ENCODE assay signal across 7 cellular contexts in the genomic region with DNA sequence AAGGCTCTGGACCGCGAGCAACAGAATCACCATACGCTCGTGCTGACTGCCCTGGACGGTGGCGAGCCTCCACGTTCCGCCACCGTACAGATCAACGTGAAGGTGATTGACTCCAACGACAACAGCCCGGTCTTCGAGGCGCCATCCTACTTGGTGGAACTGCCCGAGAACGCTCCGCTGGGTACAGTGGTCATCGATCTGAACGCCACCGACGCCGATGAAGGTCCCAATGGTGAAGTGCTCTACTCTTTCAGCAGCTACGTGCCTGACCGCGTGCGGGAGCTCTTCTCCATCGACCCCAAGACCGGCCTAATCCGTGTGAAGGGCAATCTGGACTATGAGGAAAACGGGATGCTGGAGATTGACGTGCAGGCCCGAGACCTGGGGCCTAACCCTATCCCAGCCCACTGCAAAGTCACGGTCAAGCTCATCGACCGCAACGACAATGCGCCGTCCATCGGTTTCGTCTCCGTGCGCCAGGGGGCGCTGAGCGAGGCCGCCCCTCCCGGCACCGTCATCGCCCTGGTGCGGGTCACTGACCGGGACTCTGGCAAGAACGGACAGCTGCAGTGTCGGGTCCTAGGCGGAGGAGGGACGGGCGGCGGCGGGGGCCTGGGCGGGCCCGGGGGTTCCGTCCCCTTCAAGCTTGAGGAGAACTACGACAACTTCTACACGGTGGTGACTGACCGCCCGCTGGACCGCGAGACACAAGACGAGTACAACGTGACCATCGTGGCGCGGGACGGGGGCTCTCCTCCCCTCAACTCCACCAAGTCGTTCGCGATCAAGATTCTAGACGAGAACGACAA. TPM values are rescaled to one million over a fixed set of nuclear protein-coding genes. Genes with fewer than 3 reads are reported as not detected.
A peak's percentile ranks its signal among the peaks of the same experiment; 100 is the strongest.
DNase-seq lines count a peak whose midpoint lies in the region; ATAC-seq and TF ChIP-seq lines count a peak whose summit lies in the region.

No MANE protein-coding gene starts in this region.

- H3F3A ChIP-seq in MM.1S (ENCODE audit: insufficient read depth, low read length), result no peaks in the 10 kb centered on the region

- H4K20me1 ChIP-seq in MM.1S (ENCODE audit: insufficient read depth, low read length), result no peaks in the 10 kb centered on the region

- DNase-seq in T-helper 17 cell, result no peak
- peak; percentile 41 for DNase-seq in lung (ENCODE audit: low spot score)
- peak; percentile 86 for DNase-seq in superior temporal gyrus (ENCODE audit: extremely low spot score)
- DNase-seq in NCI-H446 treated with DMSO at 0.1 percent for 48 hours (lab: John Stamatoyannopoulos, UW), result no peak
- no peak for DNase-seq in cerebellum (ENCODE audit: low spot score)
- DNase-seq in MM.1S, result no peak

- no peaks in the 10 kb centered on the region for H3K36me3 Mint-ChIP-seq in T-helper 17 cell (ENCODE audit: low read depth)

- H3K27ac Mint-ChIP-seq in T-helper 17 cell, result no peak overlapping the region

- H3K9ac ChIP-seq in endocrine pancreas (ENCODE audit: control insufficient read depth, insufficient read depth, low read length) (peak overlapping the region; percentile 82), MM.1S (ENCODE audit: low read length) (no peak overlapping the region)

- 5 to 8% methylated on average over 72 to 77 of the region's 77 CpGs for WGBS in lung, 2 donors

- ATAC-seq in T-helper 17 cell, result no peak
- ATAC-seq in lung (ENCODE audit: insufficient read depth, low FRiP score), result no peak

- H3K9me3 ChIP-seq in T-helper 17 cell (ENCODE audit: control insufficient read depth, low read length, poor library complexity, severe bottlenecking) (no peaks in the 10 kb centered on the region), endocrine pancreas (ENCODE audit: control insufficient read depth, low read length) (no peaks in the 10 kb centered on the region), lung (ENCODE audit: control insufficient read depth in 2 of 2, insufficient read depth in 1 of 2, low read length in 1 of 2) (peaks cover 0 to 20% of the 10 kb centered on the region in 2 donors), MM.1S (replicated peaks; ENCODE audit: insufficient read depth, low read length) (no peaks in the 10 kb centered on the region)

- no peaks in the 10 kb centered on the region for H3K79me2 ChIP-seq in MM.1S (ENCODE audit: low read length)

- peaks cover 21% of the 10 kb centered on the region for H3K4me1 Mint-ChIP-seq in T-helper 17 cell

- H3K27ac ChIP-seq in lung (ENCODE audit: low read depth in 1 of 2, low read length in 1 of 2), result peak overlapping the region in 1 of 2 donors; percentile 78
- no peak overlapping the region for H3K27ac ChIP-seq in MM.1S (ENCODE audit: low read length)

- peaks cover 60% of the 10 kb centered on the region for H3K27me3 Mint-ChIP-seq in T-helper 17 cell

- no peaks in the 10 kb centered on the region for H3K9me2 ChIP-seq in MM.1S (replicated peaks; ENCODE audit: insufficient read depth, low read length)

- TF ChIP-seq CTCF in lung (IDR thresholded peaks at IDR 0.05; ENCODE audit: control extremely low read depth, extremely low read depth) (peak; percentile 8), MM.1S (IDR thresholded peaks at IDR 0.05; ENCODE audit: low read length) (no peak)

- peaks cover 21% of the 10 kb centered on the region for H3K4me1 ChIP-seq in endocrine pancreas (ENCODE audit: control insufficient read depth, insufficient read depth, low read length)
- peaks cover 0 to 16% of the 10 kb centered on the region in 2 donors for H3K4me1 ChIP-seq in lung (ENCODE audit: control insufficient read depth in 2 of 2, insufficient read depth in 2 of 2, low read length in 2 of 2)
- no peaks in the 10 kb centered on the region for H3K4me1 ChIP-seq in MM.1S (ENCODE audit: low read length)

- H3K27me3 ChIP-seq in endocrine pancreas (ENCODE audit: control insufficient read depth, insufficient read depth, low read length) (no peaks in the 10 kb centered on the region), lung (ENCODE audit: control insufficient read depth, insufficient read depth) (peaks cover 5% of the 10 kb centered on the region), MM.1S (replicated peaks; ENCODE audit: insufficient read depth, low read length) (no peaks in the 10 kb centered on the region)

- H3K36me3 ChIP-seq in endocrine pancreas (ENCODE audit: control insufficient read depth, insufficient read depth, low read length) (no peaks in the 10 kb centered on the region), lung (ENCODE audit: control insufficient read depth in 2 of 2, insufficient read depth in 2 of 2, low read length in 2 of 2) (no peaks in the 10 kb centered on the region), MM.1S (replicated peaks; ENCODE audit: insufficient read depth, low read length) (no peaks in the 10 kb centered on the region)

- H3K4me3 ChIP-seq in endocrine pancreas (ENCODE audit: control insufficient read depth, insufficient read depth, low read length) (peak overlapping the region; percentile 96), lung (peak overlapping the region; percentile 69), MM.1S (ENCODE audit: low read length) (no peak overlapping the region)

- H2AFZ ChIP-seq in MM.1S (ENCODE audit: low read length), result no peak overlapping the region

- peak overlapping the region; percentile 92 for H3K4me3 Mint-ChIP-seq in T-helper 17 cell

- H3K4me2 ChIP-seq in MM.1S (ENCODE audit: low read depth, low read length), result no peak overlapping the region

RNA-seq across cellular contexts. Expression of a gene that starts 1.8 kb away (rescaled TPM):
- total RNA-seq in T-helper 17 cell, result under 1 TPM; 0.15 to 0.29 TPM
- 10 to 100 TPM; 48.4 to 64.7 TPM for total RNA-seq in lung
- 10 to 100 TPM in 1 of 2 donors, 1 to 10 TPM in 1; 3.4 to 12.0 TPM for polyA plus RNA-seq in lung
- total RNA-seq in cerebellum, result 235 TPM

Comparison
In these comparisons a context has a peak if more than half of its experiments do, and no peak if none do; other contexts are left out.
1. DNase-seq: peak in lung (single experiment) and superior temporal gyrus (single experiment); none in T-helper 17 cell (0 of 3), NCI-H446 treated with DMSO at 0.1 percent for 48 hours (single experiment), cerebellum (single experiment) and MM.1S (single experiment).
2. RNA of a gene that starts 1.8 kb away (total RNA-seq): 235 TPM in cerebellum (single experiment) and 48.4 to 64.7 TPM in lung; 0.15 to 0.29 TPM in T-helper 17 cell; every median in the first group is over 10 times any median in the second.